1 cellular context compared by ENCODE assay signal in genomic region chr12:11901687-11902524, GRCh38.
TF ChIP-seq lines count a peak whose summit lies in the region.

No MANE protein-coding gene starts in this region.

TF ChIP-seq in HepG2, 621 proteins besides CTCF, POLR2A, EP300 and RAD21 (continued from another document):
- TF ChIP-seq ZNF326 (CRISPR knock-in tag; IDR thresholded peaks at IDR 0.05; ENCODE audit: borderline replicate concordance) (no peak), DBP (CRISPR knock-in tag; IDR thresholded peaks at IDR 0.05; ENCODE audit: not compliant biosample characterization) (no peak), POGZ (CRISPR knock-in tag; IDR thresholded peaks at IDR 0.05) (no peak), FLYWCH1 (CRISPR knock-in tag; IDR thresholded peaks at IDR 0.05) (no peak), KDM4B (CRISPR knock-in tag; IDR thresholded peaks at IDR 0.05) (no peak), SOX5 (CRISPR knock-in tag; IDR thresholded peaks at IDR 0.05; ENCODE audit: borderline replicate concordance) (no peak), GATA4 (IDR thresholded peaks at IDR 0.05; ENCODE audit: borderline replicate concordance, low read depth) (no peak), SIN3A (IDR thresholded peaks at IDR 0.05; ENCODE audit: borderline replicate concordance, low read depth, low read length) (no peak), ZNF235 (CRISPR knock-in tag; IDR thresholded peaks at IDR 0.05; ENCODE audit: borderline replicate concordance) (no peak), ARNT (IDR thresholded peaks at IDR 0.05) (no peak), ZNF350 (CRISPR knock-in tag; IDR thresholded peaks at IDR 0.05; ENCODE audit: borderline replicate concordance, low read depth) (no peak)
